ENCODE assay signal across 1 cellular context in genomic region chr1:172452536-172453159, GRCh38.
TF ChIP-seq lines count a peak whose summit lies in the region.

No MANE protein-coding gene starts in this region.

TF ChIP-seq in K562, 482 proteins besides CTCF, POLR2A, EP300 and RAD21 (continued from another document):
- TF ChIP-seq, protein P1, sequence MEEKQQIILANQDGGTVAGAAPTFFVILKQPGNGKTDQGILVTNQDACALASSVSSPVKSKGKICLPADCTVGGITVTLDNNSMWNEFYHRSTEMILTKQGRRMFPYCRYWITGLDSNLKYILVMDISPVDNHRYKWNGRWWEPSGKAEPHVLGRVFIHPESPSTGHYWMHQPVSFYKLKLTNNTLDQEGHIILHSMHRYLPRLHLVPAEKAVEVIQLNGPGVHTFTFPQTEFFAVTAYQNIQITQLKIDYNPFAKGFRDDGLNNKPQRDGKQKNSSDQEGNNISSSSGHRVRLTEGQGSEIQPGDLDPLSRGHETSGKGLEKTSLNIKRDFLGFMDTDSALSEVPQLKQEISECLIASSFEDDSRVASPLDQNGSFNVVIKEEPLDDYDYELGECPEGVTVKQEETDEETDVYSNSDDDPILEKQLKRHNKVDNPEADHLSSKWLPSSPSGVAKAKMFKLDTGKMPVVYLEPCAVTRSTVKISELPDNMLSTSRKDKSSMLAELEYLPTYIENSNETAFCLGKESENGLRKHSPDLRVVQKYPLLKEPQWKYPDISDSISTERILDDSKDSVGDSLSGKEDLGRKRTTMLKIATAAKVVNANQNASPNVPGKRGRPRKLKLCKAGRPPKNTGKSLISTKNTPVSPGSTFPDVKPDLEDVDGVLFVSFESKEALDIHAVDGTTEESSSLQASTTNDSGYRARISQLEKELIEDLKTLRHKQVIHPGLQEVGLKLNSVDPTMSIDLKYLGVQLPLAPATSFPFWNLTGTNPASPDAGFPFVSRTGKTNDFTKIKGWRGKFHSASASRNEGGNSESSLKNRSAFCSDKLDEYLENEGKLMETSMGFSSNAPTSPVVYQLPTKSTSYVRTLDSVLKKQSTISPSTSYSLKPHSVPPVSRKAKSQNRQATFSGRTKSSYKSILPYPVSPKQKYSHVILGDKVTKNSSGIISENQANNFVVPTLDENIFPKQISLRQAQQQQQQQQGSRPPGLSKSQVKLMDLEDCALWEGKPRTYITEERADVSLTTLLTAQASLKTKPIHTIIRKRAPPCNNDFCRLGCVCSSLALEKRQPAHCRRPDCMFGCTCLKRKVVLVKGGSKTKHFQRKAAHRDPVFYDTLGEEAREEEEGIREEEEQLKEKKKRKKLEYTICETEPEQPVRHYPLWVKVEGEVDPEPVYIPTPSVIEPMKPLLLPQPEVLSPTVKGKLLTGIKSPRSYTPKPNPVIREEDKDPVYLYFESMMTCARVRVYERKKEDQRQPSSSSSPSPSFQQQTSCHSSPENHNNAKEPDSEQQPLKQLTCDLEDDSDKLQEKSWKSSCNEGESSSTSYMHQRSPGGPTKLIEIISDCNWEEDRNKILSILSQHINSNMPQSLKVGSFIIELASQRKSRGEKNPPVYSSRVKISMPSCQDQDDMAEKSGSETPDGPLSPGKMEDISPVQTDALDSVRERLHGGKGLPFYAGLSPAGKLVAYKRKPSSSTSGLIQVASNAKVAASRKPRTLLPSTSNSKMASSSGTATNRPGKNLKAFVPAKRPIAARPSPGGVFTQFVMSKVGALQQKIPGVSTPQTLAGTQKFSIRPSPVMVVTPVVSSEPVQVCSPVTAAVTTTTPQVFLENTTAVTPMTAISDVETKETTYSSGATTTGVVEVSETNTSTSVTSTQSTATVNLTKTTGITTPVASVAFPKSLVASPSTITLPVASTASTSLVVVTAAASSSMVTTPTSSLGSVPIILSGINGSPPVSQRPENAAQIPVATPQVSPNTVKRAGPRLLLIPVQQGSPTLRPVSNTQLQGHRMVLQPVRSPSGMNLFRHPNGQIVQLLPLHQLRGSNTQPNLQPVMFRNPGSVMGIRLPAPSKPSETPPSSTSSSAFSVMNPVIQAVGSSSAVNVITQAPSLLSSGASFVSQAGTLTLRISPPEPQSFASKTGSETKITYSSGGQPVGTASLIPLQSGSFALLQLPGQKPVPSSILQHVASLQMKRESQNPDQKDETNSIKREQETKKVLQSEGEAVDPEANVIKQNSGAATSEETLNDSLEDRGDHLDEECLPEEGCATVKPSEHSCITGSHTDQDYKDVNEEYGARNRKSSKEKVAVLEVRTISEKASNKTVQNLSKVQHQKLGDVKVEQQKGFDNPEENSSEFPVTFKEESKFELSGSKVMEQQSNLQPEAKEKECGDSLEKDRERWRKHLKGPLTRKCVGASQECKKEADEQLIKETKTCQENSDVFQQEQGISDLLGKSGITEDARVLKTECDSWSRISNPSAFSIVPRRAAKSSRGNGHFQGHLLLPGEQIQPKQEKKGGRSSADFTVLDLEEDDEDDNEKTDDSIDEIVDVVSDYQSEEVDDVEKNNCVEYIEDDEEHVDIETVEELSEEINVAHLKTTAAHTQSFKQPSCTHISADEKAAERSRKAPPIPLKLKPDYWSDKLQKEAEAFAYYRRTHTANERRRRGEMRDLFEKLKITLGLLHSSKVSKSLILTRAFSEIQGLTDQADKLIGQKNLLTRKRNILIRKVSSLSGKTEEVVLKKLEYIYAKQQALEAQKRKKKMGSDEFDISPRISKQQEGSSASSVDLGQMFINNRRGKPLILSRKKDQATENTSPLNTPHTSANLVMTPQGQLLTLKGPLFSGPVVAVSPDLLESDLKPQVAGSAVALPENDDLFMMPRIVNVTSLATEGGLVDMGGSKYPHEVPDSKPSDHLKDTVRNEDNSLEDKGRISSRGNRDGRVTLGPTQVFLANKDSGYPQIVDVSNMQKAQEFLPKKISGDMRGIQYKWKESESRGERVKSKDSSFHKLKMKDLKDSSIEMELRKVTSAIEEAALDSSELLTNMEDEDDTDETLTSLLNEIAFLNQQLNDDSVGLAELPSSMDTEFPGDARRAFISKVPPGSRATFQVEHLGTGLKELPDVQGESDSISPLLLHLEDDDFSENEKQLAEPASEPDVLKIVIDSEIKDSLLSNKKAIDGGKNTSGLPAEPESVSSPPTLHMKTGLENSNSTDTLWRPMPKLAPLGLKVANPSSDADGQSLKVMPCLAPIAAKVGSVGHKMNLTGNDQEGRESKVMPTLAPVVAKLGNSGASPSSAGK (IDR thresholded peaks at IDR 0.05) = peak; percentile 29; the same call in 1 of the 2 replicates
- TF ChIP-seq NR4A1 (CRISPR knock-in tag; IDR thresholded peaks at IDR 0.05) (no peak), NR4A1 (tag; IDR thresholded peaks at IDR 0.05) (peak; percentile 14; the same call in 1 of the 2 replicates), MAFG (tag; conservative IDR thresholded peaks at IDR 0.05) (peak; percentile 46), CBFA2T2 (conservative IDR thresholded peaks at IDR 0.05) (0 out of 2 replicates have a peak, but pooled peaks have one; percentile 35), PURB (CRISPR knock-in tag; IDR thresholded peaks at IDR 0.05; ENCODE audit: low read depth) (no peak), TEAD2 (tag; IDR thresholded peaks at IDR 0.05) (peak; percentile 50; the same call in 1 of the 2 replicates), ZNF316 (IDR thresholded peaks at IDR 0.05) (0 out of 2 replicates have a peak, but pooled peaks have one; percentile 23), ZNF586 (CRISPR knock-in tag; conservative IDR thresholded peaks at IDR 0.05) (no peak), ZNF23 (CRISPR knock-in tag; IDR thresholded peaks at IDR 0.05) (no peak), ATF6 (CRISPR knock-in tag; IDR thresholded peaks at IDR 0.05) (0 out of 2 replicates have a peak, but pooled peaks have one; percentile 72), CBFA2T3 (IDR thresholded peaks at IDR 0.05) (peak; percentile 73), DMBX1 (CRISPR knock-in tag; IDR thresholded peaks at IDR 0.05; ENCODE audit: borderline replicate concordance) (peak; percentile 78), SMAD2 (IDR thresholded peaks at IDR 0.05; ENCODE audit: low read depth, low read length) (no peak), ZBTB9 (CRISPR knock-in tag; IDR thresholded peaks at IDR 0.05) (no peak), PHF20 (IDR thresholded peaks at IDR 0.05; ENCODE audit: partially characterized antibody) (no peak), SMARCE1 (IDR thresholded peaks at IDR 0.05) (0 out of 2 replicates have a peak, but pooled peaks have one; percentile 7), JUN (IDR thresholded peaks at IDR 0.05; ENCODE audit: borderline replicate concordance, low read depth, low read length) (0 out of 2 replicates have a peak, but pooled peaks have one; percentile 45), JUN (CRISPR knock-in tag; IDR thresholded peaks at IDR 0.05; ENCODE audit: borderline replicate concordance) (no peak), ZNF764 (CRISPR knock-in tag; IDR thresholded peaks at IDR 0.05; ENCODE audit: low read depth) (no peak), ZNF644 (tag; IDR thresholded peaks at IDR 0.05; ENCODE audit: low read depth) (0 out of 2 replicates have a peak, but pooled peaks have one; percentile 25)
